ENCODE assay signal across 12 cellular contexts in the genomic region with DNA sequence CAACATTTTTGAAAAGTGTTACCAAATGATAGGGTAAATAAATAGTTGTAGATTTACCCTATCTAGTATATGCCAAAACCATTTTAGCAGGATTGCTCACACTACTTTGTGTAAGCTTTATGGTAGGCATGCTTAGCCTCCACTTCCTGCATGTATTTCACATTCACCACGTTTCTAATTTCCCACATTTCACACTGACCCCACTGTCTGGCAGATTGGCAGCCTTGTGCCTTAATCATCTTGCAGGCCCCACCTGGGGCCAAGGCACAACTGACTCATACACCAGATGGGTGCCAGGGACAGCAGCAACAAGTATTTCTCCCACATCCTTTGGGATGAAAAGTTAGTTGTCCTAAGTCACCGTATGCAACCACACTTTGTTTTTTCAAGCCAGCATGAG. TPM values are rescaled to one million over a fixed set of nuclear protein-coding genes. Genes with fewer than 3 reads are reported as not detected.
DNase-seq lines count a peak whose midpoint lies in the region; ATAC-seq and TF ChIP-seq lines count a peak whose summit lies in the region.
"Had no signal": no experiment of that assay in that cellular context is flagged by ENCODE, and none has a peak within 500 bp of the region (broad histone marks: within the 10 kb centered on the region; RNA-seq: fewer than 3 reads in every experiment).

No MANE protein-coding gene starts in this region.

- CTCF ChIA-PET in RWPE1 (lab: Yijun Ruan, JAX): interaction anchor here (0.6 to 4.5 kb wide), 3 partner anchors 17 to 270 kb away, joined by 3 to 31 read pairs (median 5); no protein-coding TSS in a partner anchor

- H3K27me3 ChIP-seq in skeletal muscle satellite cell (ENCODE audit: control insufficient read depth, insufficient read depth, low read length): no peaks in the 10 kb centered on the region
- no peaks in the 10 kb centered on the region for H3K27me3 ChIP-seq in testis
- H3K27me3 ChIP-seq: right lobe of liver had no signal

- no peaks in the 10 kb centered on the region for H3K9me3 ChIP-seq in skeletal muscle satellite cell (replicated peaks; ENCODE audit: low read length)
- no peaks in the 10 kb centered on the region for H3K9me3 ChIP-seq in testis
- H3K9me3 ChIP-seq: BE2C, right lobe of liver had no signal

- intact Hi-C loops in testis (cut with DNase I; ENCODE audit: low total_unique reads): no loop called here

- peaks cover 46% of the 10 kb centered on the region for H3K4me1 ChIP-seq in skeletal muscle satellite cell (ENCODE audit: control insufficient read depth, insufficient read depth, low read length)
- H3K4me1 ChIP-seq in testis: no peaks in the 10 kb centered on the region
- H3K4me1 ChIP-seq: BE2C, right lobe of liver had no signal

- TF ChIP-seq POLR2A in testis (IDR thresholded peaks at IDR 0.05): no peak

- peak; percentile 46 for DNase-seq in NK-92 treated with Interleukin-12 subunit alpha and Interleukin-12 subunit beta, amount 100 ng/mL, for 24 hours (lab: John Stamatoyannopoulos, UW)
- no peak for DNase-seq in NK-92 (lab: John Stamatoyannopoulos, UW; ENCODE audit: unreplicated experiment)
- peak; percentile 81 for DNase-seq in RWPE1 (ENCODE audit: low spot score)
- DNase-seq in NCI-H1417 treated with DMSO at 0.1 percent for 48 hours (lab: John Stamatoyannopoulos, UW): no peak
- DNase-seq in testis: no peak
- DNase-seq: BE2C; effector memory CD4-positive, alpha-beta T cell; right lobe of liver had no signal

- 58 to 70% methylated on average over 2 of the region's 2 CpGs for WGBS in testis, 2 donors

- H3K4me2 ChIP-seq in skeletal muscle satellite cell (ENCODE audit: low read length): peak overlapping the region; percentile 28

- H3K36me3 ChIP-seq in skeletal muscle satellite cell (ENCODE audit: insufficient read depth, low read length) (no peaks in the 10 kb centered on the region), testis (ENCODE audit: low read depth, missing control alignments) (no peaks in the 10 kb centered on the region)
- H3K36me3 ChIP-seq: BE2C, right lobe of liver had no signal

- H3K4me3 ChIP-seq in skeletal muscle satellite cell (ENCODE audit: low read length) (no peak overlapping the region), testis (no peak overlapping the region)
- H3K4me3 ChIP-seq: right lobe of liver had no signal

- H3K9ac ChIP-seq in skeletal muscle satellite cell (ENCODE audit: low read depth, low read length): peak overlapping the region; percentile 22

- no peak for TF ChIP-seq CTCF in RWPE1 (conservative IDR thresholded peaks at IDR 0.05; ENCODE audit: low read depth)
- no peak for TF ChIP-seq CTCF in testis (IDR thresholded peaks at IDR 0.05)

- ATAC-seq in esophagus mucosa (peak; percentile 47), HG03442 (IDR thresholded peaks at IDR 0.05; ENCODE audit: unreplicated experiment) (no peak)

- H3K27ac ChIP-seq in RWPE1 (peak overlapping the region; percentile 90), testis (no peak overlapping the region)
- H3K27ac ChIP-seq: HL-60, right lobe of liver had no signal

- POLR2A ChIA-PET in RWPE1 (lab: Yijun Ruan, JAX; ENCODE audit: low non-redundant PET): no interaction called here

RNA-seq across cellular contexts. Expression of gene CENPF, which starts 21.2 kb away (rescaled TPM):
- total RNA-seq in esophagus mucosa (28.1 TPM), testis (10 to 100 TPM; 28.1 to 30.7 TPM)
- 18.8 and 21.2 TPM in 2 replicates for total RNA-seq in skeletal muscle satellite cell (2012; rRNA removed)
- 7.7 TPM for polyA plus RNA-seq in testis (ENCODE audit: insufficient read depth, low read depth, low replicate concordance)

RNA-seq across cellular contexts. Expression of gene PTPN14, which starts 30.4 kb away (rescaled TPM):
- 25.3 TPM for total RNA-seq in esophagus mucosa
- 45.9 and 50.2 TPM in 2 replicates for total RNA-seq in skeletal muscle satellite cell (2012; rRNA removed)
- 10 to 100 TPM; 42.2 to 59.2 TPM for total RNA-seq in testis
- 14.8 TPM for polyA plus RNA-seq in testis (ENCODE audit: insufficient read depth, low read depth, low replicate concordance)

Comparison
In these comparisons a context has a peak if more than half of its experiments do, and no peak if none do; other contexts are left out.
1. DNase-seq: peak in NK-92 treated with Interleukin-12 subunit alpha and Interleukin-12 subunit beta, amount 100 ng/mL, for 24 hours (single experiment) and RWPE1 (single experiment); none in NK-92 (single experiment), NCI-H1417 treated with DMSO at 0.1 percent for 48 hours (single experiment) and testis (single experiment).